11 cellular contexts compared by ENCODE assay signal in the genomic region with DNA sequence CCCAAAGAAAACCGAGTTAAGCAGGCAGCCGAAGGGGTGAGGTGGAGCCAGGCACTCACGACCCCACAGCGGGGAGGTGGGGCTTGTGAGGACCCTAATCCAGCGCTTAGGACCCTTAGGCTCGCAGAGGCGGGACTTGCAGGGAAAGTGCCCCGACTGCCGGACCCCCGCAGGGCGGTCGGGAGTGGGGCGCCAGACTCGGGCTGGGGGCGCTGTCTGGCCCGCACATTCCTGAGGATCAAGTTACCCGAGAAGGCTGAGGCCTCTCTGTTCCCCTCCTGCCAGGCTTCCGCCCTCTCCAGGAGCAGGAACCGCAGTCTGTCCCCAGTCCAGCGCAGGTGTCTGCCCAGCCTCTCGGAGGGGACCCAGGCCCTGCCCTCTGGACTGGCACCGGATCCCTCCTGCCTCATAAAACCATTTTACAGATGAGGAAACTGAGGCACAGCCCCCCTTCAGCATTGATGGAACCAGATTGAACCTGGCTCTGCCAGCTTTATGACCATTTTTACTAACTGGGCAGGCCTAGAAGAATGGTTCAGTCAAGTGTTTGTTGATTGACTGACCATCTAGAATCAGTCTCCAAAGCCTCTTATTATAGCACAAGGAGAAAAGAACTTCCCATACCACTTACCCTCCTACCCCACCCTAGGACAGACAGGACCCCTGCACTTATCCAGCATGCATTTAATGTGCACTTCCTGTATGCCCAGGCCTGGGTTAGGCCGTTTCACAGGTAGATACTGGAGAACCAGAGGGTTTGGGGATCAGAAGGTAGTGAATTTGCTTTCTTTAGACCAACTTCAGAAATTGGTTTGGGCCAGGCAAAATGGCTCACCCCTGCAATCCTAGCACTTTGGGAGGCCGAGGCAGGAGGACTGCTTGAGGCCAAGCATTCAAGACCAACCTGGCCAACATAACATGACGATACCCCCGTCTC. TPM values are rescaled to one million over a fixed set of nuclear protein-coding genes. Genes with fewer than 3 reads are reported as not detected.
A peak's percentile ranks its signal among the peaks of the same experiment; 100 is the strongest.
DNase-seq lines count a peak whose midpoint lies in the region; ATAC-seq and TF ChIP-seq lines count a peak whose summit lies in the region.
"Had no signal": no experiment of that assay in that cellular context is flagged by ENCODE, and none has a peak within 500 bp of the region (broad histone marks: within the 10 kb centered on the region; RNA-seq: fewer than 3 reads in every experiment).

No MANE protein-coding gene starts in this region.

- TF ChIP-seq CTCF in cardiac muscle cell (IDR thresholded peaks at IDR 0.05; ENCODE audit: low read depth, low read length) = no peak
- peak; percentile 48 for TF ChIP-seq CTCF in chondrocyte (IDR thresholded peaks at IDR 0.05)
- no peak for TF ChIP-seq CTCF in natural killer cell (IDR thresholded peaks at IDR 0.05)

- H3K36me3 ChIP-seq in cardiac muscle cell = no peaks in the 10 kb centered on the region
- H3K36me3 ChIP-seq in urinary bladder (ENCODE audit: insufficient read depth) = no peaks in the 10 kb centered on the region

- no peaks in the 10 kb centered on the region for H3K36me3 Mint-ChIP-seq in chondrocyte (ENCODE audit: low read depth)
- no peaks in the 10 kb centered on the region for H3K36me3 Mint-ChIP-seq in natural killer cell

- intact Hi-C loops in left cardiac atrium (cut with DNase I) (no loop called here), natural killer cell (cut with micrococcal nuclease) (no loop called here)

- H3K4me3 Mint-ChIP-seq in chondrocyte (ENCODE audit: unreplicated experiment) (no peak overlapping the region), natural killer cell (no peak overlapping the region)

- peak overlapping the region; percentile 66 for H3K27ac Mint-ChIP-seq in chondrocyte (ENCODE audit: unreplicated experiment)
- H3K27ac Mint-ChIP-seq in natural killer cell = peak overlapping the region; percentile 75 to 89

- ATAC-seq in left cardiac atrium (no peak), natural killer cell (no peak), HG02870 (IDR thresholded peaks at IDR 0.05; ENCODE audit: unreplicated experiment) (no peak)

- no peaks in the 10 kb centered on the region for H3K9me3 ChIP-seq in cardiac muscle cell (ENCODE audit: low read depth)
- H3K9me3 ChIP-seq: testis had no signal

- H3K27me3 Mint-ChIP-seq in chondrocyte (ENCODE audit: low read depth) (no peaks in the 10 kb centered on the region), natural killer cell (ENCODE audit: low read depth in 2 of 2) (no peaks in the 10 kb centered on the region)

- H3K4me1 Mint-ChIP-seq in chondrocyte (ENCODE audit: low read depth) (peaks cover 54% of the 10 kb centered on the region), natural killer cell (peaks cover 41 to 53% of the 10 kb centered on the region in 2 donors)

- WGBS in urinary bladder = 38% methylated on average over 26 of the region's 26 CpGs

- H3K4me1 ChIP-seq in cardiac muscle cell (ENCODE audit: low read depth) = peaks cover 19% of the 10 kb centered on the region
- no peaks in the 10 kb centered on the region for H3K4me1 ChIP-seq in urinary bladder (ENCODE audit: insufficient read depth)

- H3K4me3 ChIP-seq in cardiac muscle cell (no peak overlapping the region), urinary bladder (ENCODE audit: low read depth, low read length) (no peak overlapping the region)

- DNase-seq in cardiac muscle cell (ENCODE audit: low read depth in 1 of 2, low spot score in 1 of 2) (peak in 1 of 2 donors; percentile 60), left cardiac atrium (no peak), chondrocyte (ENCODE audit: low spot score) (no peak), natural killer cell (no peak), anterior cingulate cortex (lab: John Stamatoyannopoulos, UW) (no peak), NCI-H1417 treated with DMSO at 0.1 percent for 48 hours (lab: John Stamatoyannopoulos, UW) (no peak)
- DNase-seq: NCI-H2171, SHP77, testis had no signal

- no peaks in the 10 kb centered on the region for H3K9me3 Mint-ChIP-seq in chondrocyte (ENCODE audit: low read depth)
- no peaks in the 10 kb centered on the region for H3K9me3 Mint-ChIP-seq in natural killer cell

- H3K27ac ChIP-seq in cardiac muscle cell = peak overlapping the region; percentile 62
- peak overlapping the region; percentile 67 for H3K27ac ChIP-seq in urinary bladder (ENCODE audit: low read depth)

- H3K27me3 ChIP-seq in cardiac muscle cell = no peaks in the 10 kb centered on the region
- H3K27me3 ChIP-seq: testis had no signal

RNA-seq across cellular contexts. Expression of a gene that starts 6.7 kb away (rescaled TPM):
- total RNA-seq in cardiac muscle cell = 430 and 496 TPM in 2 replicates
- polyA plus RNA-seq in cardiac muscle cell = 262 and 265 TPM in 2 replicates
- total RNA-seq in left cardiac atrium = 100 to 1,000 TPM; 122 to 169 TPM
- total RNA-seq in chondrocyte = 129 to 181 TPM (median 176 TPM) in 3 replicates
- 1,000 to 10,000 TPM; 1,182 to 2,122 (median 1,520) TPM for total RNA-seq in natural killer cell
- 59.5 TPM for total RNA-seq in urinary bladder
- 473 TPM for polyA plus RNA-seq in urinary bladder

RNA-seq across cellular contexts. Expression of a gene that starts 13.9 kb away (rescaled TPM):
- total RNA-seq in cardiac muscle cell = 2.3 and 3.2 TPM in 2 replicates
- polyA plus RNA-seq in cardiac muscle cell = 0.38 and 0.72 TPM in 2 replicates
- total RNA-seq in left cardiac atrium = 1 to 10 TPM in 1 of 2 donors, under 1 TPM in 1; 0.91 to 1.3 TPM
- 1.6 to 4.0 TPM (median 2.4 TPM) in 3 replicates for total RNA-seq in chondrocyte
- total RNA-seq in natural killer cell = 10 to 100 TPM; 13.7 to 19.4 (median 15.6) TPM
- 1.3 TPM for total RNA-seq in urinary bladder
- polyA plus RNA-seq in urinary bladder = 1.8 TPM

RNA-seq across cellular contexts. Expression of a gene that starts 34.8 kb away (rescaled TPM):
- total RNA-seq in cardiac muscle cell (446 and 493 TPM in 2 replicates), left cardiac atrium (10 to 100 TPM; 68.9 to 79.0 TPM), chondrocyte (68.1 to 84.8 TPM (median 73.0 TPM) in 3 replicates), natural killer cell (10 to 100 TPM; 42.4 to 60.8 (median 44.8) TPM), urinary bladder (56.5 TPM)
- polyA plus RNA-seq in cardiac muscle cell (418 and 422 TPM in 2 replicates), urinary bladder (97.5 TPM)

RNA-seq across cellular contexts. Expression of a gene that starts 52.3 kb away (rescaled TPM):
- total RNA-seq in cardiac muscle cell (19.6 and 19.7 TPM in 2 replicates), left cardiac atrium (10 to 100 TPM; 27.5 to 34.7 TPM), chondrocyte (18.6 to 21.5 TPM (median 21.1 TPM) in 3 replicates), natural killer cell (10 to 100 TPM; 69.1 to 73.3 (median 71.0) TPM), urinary bladder (13.9 TPM)
- polyA plus RNA-seq in cardiac muscle cell (12.9 and 14.0 TPM in 2 replicates), urinary bladder (19.0 TPM)
